ENCODE assay signal across 1 cellular context in genomic region chr1:46517010-46517600, GRCh38.
TF ChIP-seq lines count a peak whose summit lies in the region.

No MANE protein-coding gene starts in this region.

TF ChIP-seq in K562, 482 proteins besides CTCF, POLR2A, EP300 and RAD21 (continued from another document):
- TF ChIP-seq MXD1 (CRISPR knock-in tag; IDR thresholded peaks at IDR 0.05; ENCODE audit: borderline replicate concordance, poor library complexity, severe bottlenecking): no peak
- no peak for TF ChIP-seq SMAD3 (CRISPR knock-in tag; conservative IDR thresholded peaks at IDR 0.05)
- no peak for TF ChIP-seq RNF219 (CRISPR knock-in tag; IDR thresholded peaks at IDR 0.05)
- no peak for TF ChIP-seq IFI16 (CRISPR knock-in tag; IDR thresholded peaks at IDR 0.05)
- no peak for TF ChIP-seq FOXO4 (CRISPR knock-in tag; IDR thresholded peaks at IDR 0.05)
- no peak for TF ChIP-seq RBM39 (optimal IDR thresholded peaks at IDR 0.05; ENCODE audit: low read depth, low read length)
- no peak for TF ChIP-seq POLR2H (tag; IDR thresholded peaks at IDR 0.05; ENCODE audit: low read depth)
- TF ChIP-seq IRF1 (CRISPR knock-in tag; IDR thresholded peaks at IDR 0.05; ENCODE audit: borderline replicate concordance): no peak
- TF ChIP-seq L3MBTL2 (IDR thresholded peaks at IDR 0.05): no peak
- TF ChIP-seq CC2D1A (IDR thresholded peaks at IDR 0.05): no peak
- TF ChIP-seq BACH1 (tag; IDR thresholded peaks at IDR 0.05): no peak
- no peak for TF ChIP-seq FUS (optimal IDR thresholded peaks at IDR 0.05; ENCODE audit: low read depth, low read length)
- TF ChIP-seq RBM34 (IDR thresholded peaks at IDR 0.05; ENCODE audit: borderline replicate concordance, insufficient read depth, low read length): no peak
- TF ChIP-seq NR2F6 (CRISPR knock-in tag; IDR thresholded peaks at IDR 0.05): no peak
- TF ChIP-seq CBX2 (IDR thresholded peaks at IDR 0.05; ENCODE audit: insufficient read depth, low read length, poor library complexity, severe bottlenecking): no peak
- TF ChIP-seq ZFP1 (CRISPR knock-in tag; IDR thresholded peaks at IDR 0.05): no peak
- TF ChIP-seq HOXB6 (CRISPR knock-in tag; IDR thresholded peaks at IDR 0.05; ENCODE audit: borderline replicate concordance): no peak
- no peak for TF ChIP-seq NR2C1 (IDR thresholded peaks at IDR 0.05)
- TF ChIP-seq NR2C1 (tag; IDR thresholded peaks at IDR 0.05): no peak
- TF ChIP-seq MTA3 (IDR thresholded peaks at IDR 0.05; ENCODE audit: borderline replicate concordance): peak; percentile 58; the same call in 1 of the 2 replicates
- no peak for TF ChIP-seq KLF10 (CRISPR knock-in tag; IDR thresholded peaks at IDR 0.05)
- peak; percentile 43; the same call in 1 of the 2 replicates for TF ChIP-seq SMARCE1 (IDR thresholded peaks at IDR 0.05)
- 0 out of 2 replicates have a peak, but pooled peaks have one; percentile 49 for TF ChIP-seq ZBTB49 (CRISPR knock-in tag; IDR thresholded peaks at IDR 0.05; ENCODE audit: borderline replicate concordance)
- TF ChIP-seq CBFA2T2 (conservative IDR thresholded peaks at IDR 0.05): no peak
- peak; percentile 72 to 75 for TF ChIP-seq NRF1 (conservative IDR thresholded peaks at IDR 0.05 in 1 of 2, IDR thresholded peaks at IDR 0.05 in 1 of 2)
- peak; percentile 64 for TF ChIP-seq PRDM10 (IDR thresholded peaks at IDR 0.05; ENCODE audit: partially characterized antibody)
- TF ChIP-seq KAT7 (CRISPR knock-in tag; IDR thresholded peaks at IDR 0.05; ENCODE audit: borderline replicate concordance): peak; percentile 44; the same call in 1 of the 2 replicates
- TF ChIP-seq FOXM1 (IDR thresholded peaks at IDR 0.05; ENCODE audit: low read depth): no peak
- no peak for TF ChIP-seq FOXM1 (CRISPR knock-in tag; IDR thresholded peaks at IDR 0.05; ENCODE audit: low read depth)
- TF ChIP-seq DPF2 (IDR thresholded peaks at IDR 0.05): 0 out of 2 replicates have a peak, but pooled peaks have one; percentile 39
- TF ChIP-seq SIRT6 (IDR thresholded peaks at IDR 0.05; ENCODE audit: low read depth, low read length): no peak
- TF ChIP-seq ZNF384 (IDR thresholded peaks at IDR 0.05; ENCODE audit: low read depth, low read length): no peak
- TF ChIP-seq DEAF1 (CRISPR knock-in tag; IDR thresholded peaks at IDR 0.05): no peak
- no peak for TF ChIP-seq BDP1 (IDR thresholded peaks at IDR 0.05; ENCODE audit: insufficient read depth, insufficient read length)
- no peak for TF ChIP-seq POLR3A (IDR thresholded peaks at IDR 0.05; ENCODE audit: borderline replicate concordance, extremely low read depth, insufficient read depth, insufficient read length)
- TF ChIP-seq ZNF3 (CRISPR knock-in tag; IDR thresholded peaks at IDR 0.05): no peak
- no peak for TF ChIP-seq ZFP30 (CRISPR knock-in tag; IDR thresholded peaks at IDR 0.05; ENCODE audit: borderline replicate concordance)
- TF ChIP-seq POLR3G (IDR thresholded peaks at IDR 0.05; ENCODE audit: extremely low read depth, insufficient read length, insufficient replicate concordance): no peak
- no peak for TF ChIP-seq YY1 (IDR thresholded peaks at IDR 0.05; ENCODE audit: borderline replicate concordance in 1 of 3, control insufficient read depth in 1 of 3, extremely low read depth in 1 of 3, insufficient read depth in 3 of 3, insufficient read length in 1 of 3, insufficient replicate concordance in 2 of 3, low read depth in 1 of 3, low read length in 2 of 3)
- peak in 1 of 2 experiments; percentile 40; a peak in 1 of 4 replicates for TF ChIP-seq RCOR1 (IDR thresholded peaks at IDR 0.05; ENCODE audit: borderline replicate concordance in 1 of 2, low read depth in 2 of 2, low read length in 2 of 2)
- peak in 1 of 2 experiments; percentile 9; a peak in 1 of 4 replicates for TF ChIP-seq NONO (IDR thresholded peaks at IDR 0.05; ENCODE audit: low read depth in 2 of 2, low read length in 1 of 2)
- TF ChIP-seq ASH1L (IDR thresholded peaks at IDR 0.05; ENCODE audit: borderline replicate concordance, low read depth, partially characterized antibody): no peak
- peak; percentile 39; the same call in 1 of the 2 replicates for TF ChIP-seq CXXC5 (CRISPR knock-in tag; IDR thresholded peaks at IDR 0.05)
